ENCODE assay signal across 15 cellular contexts in genomic region chr4:98519268-98519993, GRCh38.
DNase-seq lines count a peak whose midpoint lies in the region; ATAC-seq and TF ChIP-seq lines count a peak whose summit lies in the region.
"Had no signal": no experiment of that assay in that cellular context is flagged by ENCODE, and none has a peak within 500 bp of the region (broad histone marks: within the 10 kb centered on the region; RNA-seq: fewer than 3 reads in every experiment).

No MANE protein-coding gene starts in this region.

- H3K9me3 Mint-ChIP-seq in T-helper 2 cell treated with Interferon-gamma antibody and Interleukin-4, amounts not matched to agents 5 μg/mL and 100 μg/mL, for 36 hours: no peaks in the 10 kb centered on the region
- H3K9me3 Mint-ChIP-seq: natural killer cell treated with Interleukin-12 subunit alpha and Interleukin-12 subunit beta and Interleukin-15 and Interleukin-18, amount 100 ng/mL, for 72 hours had no signal

- peak overlapping the region; percentile 42 for H3K27ac Mint-ChIP-seq in T-helper 2 cell treated with Interferon-gamma antibody and Interleukin-4, amounts not matched to agents 5 μg/mL and 100 μg/mL, for 36 hours

- no peaks in the 10 kb centered on the region for H4K20me1 ChIP-seq in osteoblast (ENCODE audit: insufficient read depth, low read length)

- peak overlapping the region; percentile 40 for H3K4me2 ChIP-seq in osteoblast (ENCODE audit: insufficient read depth, low read length)

- H3K9me3 ChIP-seq in osteoblast (ENCODE audit: low read depth, low read length) (no peaks in the 10 kb centered on the region), prostate gland (no peaks in the 10 kb centered on the region)

- H3K4me1 Mint-ChIP-seq in T-helper 2 cell treated with Interferon-gamma antibody and Interleukin-4, amounts not matched to agents 5 μg/mL and 100 μg/mL, for 36 hours (ENCODE audit: low read depth): peaks cover 55% of the 10 kb centered on the region

- H3K79me2 ChIP-seq in osteoblast (ENCODE audit: insufficient read depth, low read length): peaks cover 66% of the 10 kb centered on the region

- H3K36me3 ChIP-seq in osteoblast (ENCODE audit: insufficient read depth, low read length): no peaks in the 10 kb centered on the region
- no peaks in the 10 kb centered on the region for H3K36me3 ChIP-seq in prostate gland
- H3K36me3 ChIP-seq: left ventricle myocardium inferior had no signal

- H3K4me3 ChIP-seq in osteoblast (ENCODE audit: insufficient read depth, low read length) (no peak overlapping the region), prostate gland (no peak overlapping the region)
- H3K4me3 ChIP-seq: left ventricle myocardium inferior had no signal

- H3K36me3 Mint-ChIP-seq in T-helper 2 cell treated with Interferon-gamma antibody and Interleukin-4, amounts not matched to agents 5 μg/mL and 100 μg/mL, for 36 hours (ENCODE audit: low read depth): peaks cover 12% of the 10 kb centered on the region
- H3K36me3 Mint-ChIP-seq: natural killer cell treated with Interleukin-12 subunit alpha and Interleukin-12 subunit beta and Interleukin-15 and Interleukin-18, amount 100 ng/mL, for 72 hours had no signal

- TF ChIP-seq CTCF in osteoblast (IDR thresholded peaks at IDR 0.05; ENCODE audit: extremely low read depth, low read depth, low read length): no peak
- no peak for TF ChIP-seq CTCF in prostate gland (IDR thresholded peaks at IDR 0.05)

- intact Hi-C loops in prostate gland (cut with DNase I): no loop called here

- TF ChIP-seq POLR2A in prostate gland (IDR thresholded peaks at IDR 0.05): no peak

- no peaks in the 10 kb centered on the region for H3K27me3 Mint-ChIP-seq in T-helper 2 cell treated with Interferon-gamma antibody and Interleukin-4, amounts not matched to agents 5 μg/mL and 100 μg/mL, for 36 hours (ENCODE audit: low read depth)
- H3K27me3 Mint-ChIP-seq: natural killer cell treated with Interleukin-12 subunit alpha and Interleukin-12 subunit beta and Interleukin-15 and Interleukin-18, amount 100 ng/mL, for 72 hours had no signal

- no peak overlapping the region for H3K4me3 Mint-ChIP-seq in T-helper 2 cell treated with Interferon-gamma antibody and Interleukin-4, amounts not matched to agents 5 μg/mL and 100 μg/mL, for 36 hours

- H2AFZ ChIP-seq in osteoblast (ENCODE audit: low read length): no peak overlapping the region

- H3K27ac ChIP-seq in osteoblast (ENCODE audit: low read depth, low read length): peak overlapping the region; percentile 96
- H3K27ac ChIP-seq in prostate gland: no peak overlapping the region
- H3K27ac ChIP-seq: left ventricle myocardium inferior, VCaP had no signal

- 80% methylated on average over 8 of the region's 8 CpGs for whole genome bisulfite sequencing in prostate gland

- H3K4me1 ChIP-seq in osteoblast (ENCODE audit: insufficient read depth, low read length) (peaks cover 92% of the 10 kb centered on the region), prostate gland (replicated peaks) (no peaks in the 10 kb centered on the region)

- ATAC-seq in HG03432 (IDR thresholded peaks at IDR 0.05; ENCODE audit: unreplicated experiment): no peak

- no peak for DNase-seq in T-helper 2 cell treated with Interferon-gamma antibody and Interleukin-4, amounts not matched to agents 5 μg/mL and 100 μg/mL, for 36 hours (ENCODE audit: low spot score)
- DNase-seq in T-helper 2 cell (no peak), NCI-H226 (peak; percentile 44), dedifferentiated amniotic fluid mesenchymal stem cell (ENCODE audit: extremely low spot score) (peak; percentile 39), osteoblast (ENCODE audit: insufficient read length, low spot score, missing footprints) (no peak), NCI-H524 treated with DMSO at 0.1 percent for 48 hours (lab: John Stamatoyannopoulos, UW) (no peak), prostate gland (ENCODE audit: low spot score) (no peak)
- DNase-seq: 8988T, hippocampal formation, left ventricle myocardium inferior, NCI-H2029, SHP77 had no signal

- H3K27me3 ChIP-seq in osteoblast (ENCODE audit: insufficient read depth, low read length) (no peaks in the 10 kb centered on the region), prostate gland (replicated peaks; ENCODE audit: insufficient read depth) (no peaks in the 10 kb centered on the region)

Comparison
In these comparisons a context has a peak if more than half of its experiments do, and no peak if none do; other contexts are left out.
1. DNase-seq: peak in NCI-H226 (single experiment) and dedifferentiated amniotic fluid mesenchymal stem cell (single experiment); none in T-helper 2 cell treated with Interferon-gamma antibody and Interleukin-4, amounts not matched to agents 5 μg/mL and 100 μg/mL, for 36 hours (single experiment), T-helper 2 cell (0 of 5), osteoblast (single experiment), NCI-H524 treated with DMSO at 0.1 percent for 48 hours (single experiment) and prostate gland (single experiment).